In the genomic region with DNA sequence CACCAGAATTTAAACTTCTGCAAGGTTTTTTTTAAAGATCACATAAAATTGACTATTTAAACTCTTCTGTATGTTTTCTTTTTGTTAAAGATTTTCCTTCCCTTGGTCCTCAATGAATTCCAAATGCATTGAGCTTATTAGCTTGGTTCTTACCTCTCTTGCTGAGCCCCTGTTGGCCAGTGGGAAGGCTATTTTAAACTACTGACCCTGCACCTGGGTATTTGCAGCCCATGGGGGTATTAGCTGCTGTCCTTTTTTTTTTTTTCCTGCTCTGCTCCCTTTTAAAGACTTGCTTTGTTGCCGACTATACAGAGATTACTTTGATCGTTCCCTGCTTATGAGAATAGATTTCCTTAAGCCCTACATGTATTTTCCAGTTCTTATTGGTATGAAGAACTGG, we compare ENCODE assay signal across 25 cellular contexts.
"Had no signal": no experiment of that assay in that cellular context is flagged by ENCODE, and none has a peak within 500 bp of the region (broad histone marks: within the 10 kb centered on the region; RNA-seq: fewer than 3 reads in every experiment).

No MANE protein-coding gene starts in this region.

- H3K4me1 ChIP-seq: adrenal gland, ascending aorta, esophagus muscularis mucosa, heart left ventricle, right atrium auricular region, spleen, vagina had no signal

- H3K27me3 ChIP-seq: adrenal gland, ascending aorta, esophagus muscularis mucosa, heart left ventricle, right atrium auricular region, spleen, vagina had no signal

- H3K4me1 Mint-ChIP-seq: memory B cell had no signal

- H3K36me3 Mint-ChIP-seq: activated naive CD8-positive, alpha-beta T cell; memory B cell; type B pancreatic cell had no signal

- ATAC-seq: activated T-cell treated with anti-CD3 and anti-CD28 coated beads, Interleukin-2, amount 50 U/mL, for 4 hours; heart left ventricle; left colon; mucosa of descending colon had no signal

- H3K27ac Mint-ChIP-seq: activated naive CD8-positive, alpha-beta T cell; activated T-helper 2 cell treated with anti-CD3 and anti-CD28 coated beads, Interferon-gamma antibody, Interleukin-2, Interleukin-4, amounts not matched to agents 10 μg/mL and 5 μg/mL and 100 μg/mL, durations not matched to agents 14 hours and 24 hours and 36 hours; memory B cell; progenitor cell of endocrine pancreas; type B pancreatic cell had no signal

- H3K4me3 Mint-ChIP-seq: activated naive CD8-positive, alpha-beta T cell; activated T-cell treated with anti-CD3 and anti-CD28 coated beads, Interleukin-2, amount 50 U/mL, for 4 hours; memory B cell; type B pancreatic cell had no signal

- H3K27me3 Mint-ChIP-seq: activated naive CD8-positive, alpha-beta T cell; memory B cell; progenitor cell of endocrine pancreas; type B pancreatic cell had no signal

- H3K27ac ChIP-seq: adrenal gland, ascending aorta, esophagus muscularis mucosa, heart left ventricle, right atrium auricular region, spleen, thoracic aorta, vagina had no signal

- DNase-seq: activated CD4-positive, alpha-beta T cell treated with anti-CD3 and anti-CD28 coated beads for 4 hours; activated CD4-positive, alpha-beta T cell treated with anti-CD3 and anti-CD28 coated beads, Interleukin-2, amount 50 U/mL, for 48 hours; activated CD4-positive, CD25-positive, alpha-beta regulatory T cell; activated CD8-positive, alpha-beta memory T cell treated with anti-CD3 and anti-CD28 coated beads, Interleukin-2, amount 50 U/mL, for 48 hours; activated naive CD4-positive, alpha-beta T cell; activated T-cell treated with anti-CD3 and anti-CD28 coated beads, Interleukin-2, amount 50 U/mL, for 4 hours; adrenal gland; central memory CD4-positive, alpha-beta T cell; dermis blood vessel endothelial cell; heart left ventricle; left colon; mucosa of descending colon; spleen; stimulated activated CD4-positive, alpha-beta T cell treated with anti-CD3 and anti-CD28 coated beads, Interleukin-4, amount 100 ng/mL, for 1 hour; stimulated activated naive CD4-positive, alpha-beta T cell had no signal

- H3K36me3 ChIP-seq: adrenal gland, ascending aorta, esophagus muscularis mucosa, heart left ventricle, right atrium auricular region, spleen, thoracic aorta, vagina had no signal

- H3K9me3 Mint-ChIP-seq: activated T-cell treated with anti-CD3 and anti-CD28 coated beads, Interleukin-2, amount 50 U/mL, for 4 hours; activated T-helper 2 cell treated with anti-CD3 and anti-CD28 coated beads, Interferon-gamma antibody, Interleukin-2, Interleukin-4, amounts not matched to agents 10 μg/mL and 5 μg/mL and 100 μg/mL, durations not matched to agents 14 hours and 24 hours and 36 hours; memory B cell; type B pancreatic cell had no signal

- H3K9me3 ChIP-seq: adrenal gland, ascending aorta, esophagus muscularis mucosa, heart left ventricle, mucosa of descending colon, right atrium auricular region, thoracic aorta, vagina had no signal

- H3K4me3 ChIP-seq: adrenal gland, ascending aorta, esophagus muscularis mucosa, heart left ventricle, mucosa of descending colon, right atrium auricular region, spleen, thoracic aorta, vagina had no signal
